ENCODE assay signal across 19 cellular contexts in the genomic region with DNA sequence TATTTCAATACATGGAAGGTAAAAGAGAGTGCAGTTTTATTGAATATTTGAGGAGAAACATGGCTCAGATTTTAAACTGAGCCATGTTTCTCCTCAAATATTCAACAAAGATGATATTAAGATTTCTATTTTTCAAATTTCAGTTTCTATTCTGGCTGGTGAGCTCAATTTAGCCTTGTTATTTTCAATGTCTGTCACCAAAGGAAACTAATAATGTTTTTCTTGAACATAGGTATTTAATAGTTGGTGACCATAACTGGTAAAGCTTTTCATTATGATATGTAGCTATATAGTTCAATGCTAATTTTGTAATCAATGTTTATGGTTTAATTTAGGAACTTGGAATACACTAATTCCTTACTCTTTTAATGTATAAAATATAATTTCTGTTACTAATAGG.
"Had no signal": no experiment of that assay in that cellular context is flagged by ENCODE, and none has a peak within 500 bp of the region (broad histone marks: within the 10 kb centered on the region; RNA-seq: fewer than 3 reads in every experiment).

No MANE protein-coding gene starts in this region.

- H3K9me3 ChIP-seq: lower lobe of right lung, ovary, stomach, vagina had no signal

- H3K4me3 ChIP-seq: lower lobe of right lung, ovary, smooth muscle cell, stomach, vagina had no signal

- H3K27ac ChIP-seq: lower lobe of right lung, ovary, stomach, vagina had no signal

- H3K4me2 ChIP-seq: smooth muscle cell had no signal

- H3K36me3 ChIP-seq: lower lobe of right lung, ovary, stomach, vagina had no signal

- DNase-seq: activated CD4-positive, alpha-beta T cell treated with anti-CD3 and anti-CD28 coated beads, Interleukin-2, amount 50 U/mL, for 1 hour; activated CD8-positive, alpha-beta memory T cell treated with anti-CD3 and anti-CD28 coated beads, Interleukin-2, amount 50 U/mL, for 48 hours; activated effector memory CD4-positive, alpha-beta T cell treated with anti-CD3 and anti-CD28 coated beads, Interleukin-2, amount 50 U/mL, for 16 hours; activated naive CD4-positive, alpha-beta T cell treated with anti-CD3 and anti-CD28 coated beads, Interleukin-2, amount 50 U/mL, for 16 hours; activated T-cell treated with anti-CD3 and anti-CD28 coated beads, Interleukin-2, amount 50 U/mL, for 48 hours; cerebellar nuclear complex; cortex of kidney; foreskin melanocyte; head of caudate nucleus; lower lobe of right lung; naive thymus-derived CD8-positive, alpha-beta T cell; ovary; stimulated activated CD4-positive, alpha-beta T cell treated with anti-CD3 and anti-CD28 coated beads, Interleukin-4, amount 100 ng/mL, for 1 hour; stomach; trophoblast cell had no signal

- H3K4me1 Mint-ChIP-seq: stimulated activated effector memory CD8-positive, alpha-beta T cell treated with anti-CD3 and anti-CD28 coated beads, Interleukin-12 subunit alpha, Interleukin-12 subunit beta, amount 100 ng/mL, for 72 hours had no signal

- H3K4me1 ChIP-seq: lower lobe of right lung, stomach, vagina had no signal

- H3K27me3 Mint-ChIP-seq: naive thymus-derived CD8-positive, alpha-beta T cell had no signal

- H3K36me3 Mint-ChIP-seq: stimulated activated effector memory CD8-positive, alpha-beta T cell treated with anti-CD3 and anti-CD28 coated beads, Interleukin-12 subunit alpha, Interleukin-12 subunit beta, amount 100 ng/mL, for 72 hours had no signal

- H3K9me3 Mint-ChIP-seq: naive thymus-derived CD8-positive, alpha-beta T cell; stimulated activated effector memory CD8-positive, alpha-beta T cell treated with anti-CD3 and anti-CD28 coated beads, Interleukin-12 subunit alpha, Interleukin-12 subunit beta, amount 100 ng/mL, for 72 hours had no signal

- H3K27me3 ChIP-seq: ovary, stomach, vagina had no signal

- ATAC-seq: lower lobe of right lung; naive thymus-derived CD8-positive, alpha-beta T cell; sciatic nerve; stimulated activated effector memory CD8-positive, alpha-beta T cell treated with anti-CD3 and anti-CD28 coated beads, Interleukin-12 subunit alpha, Interleukin-12 subunit beta, amount 100 ng/mL, for 72 hours had no signal

- H3K4me3 Mint-ChIP-seq: stimulated activated effector memory CD8-positive, alpha-beta T cell treated with anti-CD3 and anti-CD28 coated beads, Interleukin-12 subunit alpha, Interleukin-12 subunit beta, amount 100 ng/mL, for 72 hours had no signal

- H3K27ac Mint-ChIP-seq: stimulated activated effector memory CD8-positive, alpha-beta T cell treated with anti-CD3 and anti-CD28 coated beads, Interleukin-12 subunit alpha, Interleukin-12 subunit beta, amount 100 ng/mL, for 72 hours had no signal
